In the genomic region with DNA sequence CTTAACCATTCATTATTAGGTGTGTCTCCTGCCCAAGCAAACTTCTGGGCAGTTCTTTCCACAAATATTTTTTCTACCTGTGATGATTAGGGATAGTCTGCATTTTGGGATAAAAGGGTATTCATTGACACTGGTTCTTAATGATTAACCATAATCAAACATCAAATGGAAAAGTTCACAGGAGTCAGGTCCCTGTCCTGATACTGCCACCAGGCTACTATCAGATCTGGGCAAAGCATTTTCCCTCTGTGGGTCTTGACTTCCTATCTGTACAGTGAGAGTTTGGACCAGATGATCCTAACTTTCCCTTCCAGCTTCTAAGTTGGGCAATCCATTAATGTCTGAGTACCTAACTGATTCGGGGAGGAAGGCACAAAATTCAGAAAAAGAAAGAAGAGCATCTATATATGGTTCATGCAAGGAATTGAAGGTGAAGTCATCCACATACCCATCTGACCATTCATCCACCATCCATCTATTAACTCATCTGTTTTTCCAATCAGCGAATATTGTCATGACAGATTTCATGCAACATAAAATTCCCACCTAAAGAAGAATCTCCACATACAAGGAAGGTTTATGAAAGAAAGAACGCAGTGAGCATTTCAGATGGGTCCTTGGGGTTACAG, we compare ENCODE assay signal across 26 cellular contexts.
"Had no signal": no experiment of that assay in that cellular context is flagged by ENCODE, and none has a peak within 500 bp of the region (broad histone marks: within the 10 kb centered on the region; RNA-seq: fewer than 3 reads in every experiment).

No MANE protein-coding gene starts in this region.

- H3K4me1 Mint-ChIP-seq: activated B cell treated with CpG ODN at 0.5 μM for 24 hours; activated CD4-positive, alpha-beta T cell treated with anti-CD3 and anti-CD28 coated beads, Interleukin-2, amount 10 ng/mL, durations not matched to agents 24 days and 14 days; central memory CD8-positive, alpha-beta T cell; T-cell had no signal

- H3K27ac Mint-ChIP-seq: activated B cell treated with CpG ODN at 0.5 μM for 24 hours; activated CD4-positive, alpha-beta memory T cell treated with anti-CD3 and anti-CD28 coated beads for 36 hours; activated CD4-positive, alpha-beta T cell treated with anti-CD3 and anti-CD28 coated beads, Interleukin-2, amount 10 ng/mL, durations not matched to agents 24 days and 14 days; activated naive CD4-positive, alpha-beta T cell treated with anti-CD3 and anti-CD28 coated beads, Interleukin-2, amount 50 U/mL, for 72 hours; brain; T-cell had no signal

- DNase-seq: activated B cell treated with CpG ODN at 0.5 μM for 24 hours; activated CD4-positive, alpha-beta memory T cell treated with anti-CD3 and anti-CD28 coated beads for 36 hours; activated CD4-positive, alpha-beta T cell treated with anti-CD3 and anti-CD28 coated beads for 1 hour; activated CD4-positive, alpha-beta T cell treated with anti-CD3 and anti-CD28 coated beads, Interleukin-2, amount 10 ng/mL, durations not matched to agents 24 days and 14 days; activated CD8-positive, alpha-beta memory T cell treated with anti-CD3 and anti-CD28 coated beads for 24 hours; activated effector memory CD4-positive, alpha-beta T cell treated with anti-CD3 and anti-CD28 coated beads, Interleukin-2, amount 50 U/mL, for 16 hours; activated naive CD4-positive, alpha-beta T cell treated with Interleukin-2 at 50 U/mL for 16 hours; activated T-cell treated with anti-CD3 and anti-CD28 coated beads, Interleukin-2, amount 50 U/mL, for 4 hours; amygdala; Karpas-422; NCI-H1105 treated with DMSO at 0.1 percent for 48 hours; NCI-H146; NCI-H187 treated with DMSO at 0.1 percent for 48 hours; NCI-H2081 treated with DMSO at 0.1 percent for 48 hours; NCI-H446; NCI-H524; Peyer's patch; Right ventricle myocardium superior; SJCRH30; T-cell; T-helper 2 cell; T1000 had no signal

- H3K4me1 ChIP-seq: Peyer's patch, SJCRH30 had no signal

- ATAC-seq: activated naive CD4-positive, alpha-beta T cell treated with anti-CD3 and anti-CD28 coated beads, Interleukin-2, amount 50 U/mL, for 72 hours; activated T-cell treated with anti-CD3 and anti-CD28 coated beads, Interleukin-2, amount 50 U/mL, for 4 hours; T-cell had no signal

- H3K4me3 Mint-ChIP-seq: activated B cell treated with CpG ODN at 0.5 μM for 24 hours; activated CD4-positive, alpha-beta memory T cell treated with anti-CD3 and anti-CD28 coated beads for 36 hours; activated CD4-positive, alpha-beta T cell treated with anti-CD3 and anti-CD28 coated beads, Interleukin-2, amount 10 ng/mL, durations not matched to agents 24 days and 14 days; activated T-cell treated with anti-CD3 and anti-CD28 coated beads, Interleukin-2, amount 50 U/mL, for 4 hours; brain; central memory CD8-positive, alpha-beta T cell; T-cell had no signal

- H3K4me3 ChIP-seq: Peyer's patch, SJCRH30 had no signal

- H3K27me3 Mint-ChIP-seq: activated B cell treated with CpG ODN at 0.5 μM for 24 hours; activated CD4-positive, alpha-beta memory T cell treated with anti-CD3 and anti-CD28 coated beads for 36 hours; activated CD4-positive, alpha-beta T cell treated with anti-CD3 and anti-CD28 coated beads, Interleukin-2, amount 10 ng/mL, durations not matched to agents 24 days and 14 days; brain had no signal

- H3K9me3 Mint-ChIP-seq: activated B cell treated with CpG ODN at 0.5 μM for 24 hours; activated CD4-positive, alpha-beta memory T cell treated with anti-CD3 and anti-CD28 coated beads for 36 hours; activated CD4-positive, alpha-beta T cell treated with anti-CD3 and anti-CD28 coated beads, Interleukin-2, amount 10 ng/mL, durations not matched to agents 24 days and 14 days; activated T-cell treated with anti-CD3 and anti-CD28 coated beads, Interleukin-2, amount 50 U/mL, for 4 hours; brain had no signal

- H3K9me3 ChIP-seq: Peyer's patch, SJCRH30 had no signal

- H3K27ac ChIP-seq: Peyer's patch, RWPE1, SJCRH30 had no signal

- H3K36me3 Mint-ChIP-seq: activated CD4-positive, alpha-beta memory T cell treated with anti-CD3 and anti-CD28 coated beads for 36 hours; activated naive CD4-positive, alpha-beta T cell treated with anti-CD3 and anti-CD28 coated beads, Interleukin-2, amount 50 U/mL, for 72 hours; T-cell had no signal

- H3K27me3 ChIP-seq: Peyer's patch had no signal

- H3K36me3 ChIP-seq: Peyer's patch, SJCRH30 had no signal
